7 cellular contexts compared by ENCODE assay signal in genomic region chr18:3255611-3256165, GRCh38. TPM values are rescaled to one million over a fixed set of nuclear protein-coding genes. Genes with fewer than 3 reads are reported as not detected.
DNase-seq lines count a peak whose midpoint lies in the region; ATAC-seq, FAIRE-seq and TF ChIP-seq lines count a peak whose summit lies in the region.

No MANE protein-coding gene starts in this region.

- ATAC-seq in gastrocnemius medialis = no peak
- ATAC-seq in GM18519 (IDR thresholded peaks at IDR 0.05; ENCODE audit: low FRiP score, unreplicated experiment) = no peak

- peaks cover 4% of the 10 kb centered on the region for H3K4me1 ChIP-seq in colonic mucosa
- peaks cover 82 to 97% of the 10 kb centered on the region in 2 donors for H3K4me1 ChIP-seq in gastrocnemius medialis

- no peak overlapping the region for H3K9ac ChIP-seq in colonic mucosa (ENCODE audit: low read depth in 2 of 2, low read length in 2 of 2)

- peak; percentile 67 for FAIRE-seq in GM18507 (lab: Jason Lieb, UNC)

- H3K27ac ChIP-seq in colonic mucosa (no peak overlapping the region), gastrocnemius medialis (peak overlapping the region; percentile 99)

- no peaks in the 10 kb centered on the region for H3K27me3 ChIP-seq in colonic mucosa
- no peaks in the 10 kb centered on the region for H3K27me3 ChIP-seq in gastrocnemius medialis

- intact Hi-C loops in colonic mucosa (cut with DNase I) (no loop called here), gastrocnemius medialis (cut with DNase I; ENCODE audit: low total_unique reads) (loop anchor here (10.0 kb wide), 1 partner anchor 601 kb away; the partner anchor contains the start of gene SMCHD1)

- in situ Hi-C loops in gastrocnemius medialis (cut with MboI; ENCODE audit: low sequenced_read_pairs in 4 of 4) = loop anchor here in 1 of 4 donors (25.0 kb wide), 1 partner anchor 693 kb away; the partner anchor contains the start of genes METTL4 and NDC80

- TF ChIP-seq POLR2A in gastrocnemius medialis (IDR thresholded peaks at IDR 0.05) = no peak

- no peaks in the 10 kb centered on the region for H3K36me3 ChIP-seq in colonic mucosa
- H3K36me3 ChIP-seq in gastrocnemius medialis = peaks cover 2 to 55% of the 10 kb centered on the region in 2 donors

- H3K4me3 ChIP-seq in colonic mucosa (no peak overlapping the region), gastrocnemius medialis (peak overlapping the region in 2 of 4 donors; percentile 20 to 98)

- no peak for TF ChIP-seq CTCF in colonic mucosa (IDR thresholded peaks at IDR 0.05)
- TF ChIP-seq CTCF in gastrocnemius medialis (IDR thresholded peaks at IDR 0.05 in 4 of 5, conservative IDR thresholded peaks at IDR 0.05 in 1 of 5) = no peak

- DNase-seq in GM18507 (ENCODE audit: extremely low spot score, insufficient read length, low read depth) (no peak), NCI-H2196 treated with DMSO at 0.1 percent for 48 hours (lab: John Stamatoyannopoulos, UW; ENCODE audit: unreplicated experiment) (peak; percentile 26), colonic mucosa (peak; percentile 1), gastrocnemius medialis (no peak), NCI-H1436 (lab: John Stamatoyannopoulos, UW) (no peak)
- no peak for DNase-seq in activated T-cell treated with anti-CD3 and anti-CD28 coated beads, Interleukin-2, amount 50 U/mL, for 1 hour

- H3K9me3 ChIP-seq in colonic mucosa (no peaks in the 10 kb centered on the region), gastrocnemius medialis (no peaks in the 10 kb centered on the region)

RNA-seq across cellular contexts. Expression of gene MYL12B, which starts 6.2 kb away (rescaled TPM):
- 100 to 1,000 TPM; 415 to 575 TPM for total RNA-seq in colonic mucosa
- total RNA-seq in gastrocnemius medialis = 100 to 1,000 TPM; 100 to 293 (median 185) TPM

RNA-seq across cellular contexts. Expression of gene MYL12A, which starts 8.1 kb away (rescaled TPM):
- total RNA-seq in colonic mucosa (100 to 1,000 TPM; 338 to 537 TPM), gastrocnemius medialis (1,000 to 10,000 TPM in 2 of 4 donors, 100 to 1,000 TPM in 2; 526 to 2,307 (median 1,474) TPM)

RNA-seq across cellular contexts. Expression of gene MYOM1, which starts 35.9 kb away (rescaled TPM):
- total RNA-seq in colonic mucosa (1 to 10 TPM; 2.8 to 7.9 TPM), gastrocnemius medialis (100 to 1,000 TPM; 245 to 307 (median 273) TPM)

Comparison
In these comparisons a context has a peak if more than half of its experiments do, and no peak if none do; other contexts are left out.
1. DNase-seq: peak in NCI-H2196 treated with DMSO at 0.1 percent for 48 hours (single experiment) and colonic mucosa (single experiment); none in GM18507 (single experiment), gastrocnemius medialis (0 of 2), NCI-H1436 (single experiment) and activated T-cell treated with anti-CD3 and anti-CD28 coated beads, Interleukin-2, amount 50 U/mL, for 1 hour (single experiment).
2. RNA of gene MYOM1, which starts 35.9 kb away (total RNA-seq): 245 to 307 TPM in gastrocnemius medialis; 2.8 to 7.9 TPM in colonic mucosa; every median in the first group is over 10 times any median in the second.